In the genomic region with DNA sequence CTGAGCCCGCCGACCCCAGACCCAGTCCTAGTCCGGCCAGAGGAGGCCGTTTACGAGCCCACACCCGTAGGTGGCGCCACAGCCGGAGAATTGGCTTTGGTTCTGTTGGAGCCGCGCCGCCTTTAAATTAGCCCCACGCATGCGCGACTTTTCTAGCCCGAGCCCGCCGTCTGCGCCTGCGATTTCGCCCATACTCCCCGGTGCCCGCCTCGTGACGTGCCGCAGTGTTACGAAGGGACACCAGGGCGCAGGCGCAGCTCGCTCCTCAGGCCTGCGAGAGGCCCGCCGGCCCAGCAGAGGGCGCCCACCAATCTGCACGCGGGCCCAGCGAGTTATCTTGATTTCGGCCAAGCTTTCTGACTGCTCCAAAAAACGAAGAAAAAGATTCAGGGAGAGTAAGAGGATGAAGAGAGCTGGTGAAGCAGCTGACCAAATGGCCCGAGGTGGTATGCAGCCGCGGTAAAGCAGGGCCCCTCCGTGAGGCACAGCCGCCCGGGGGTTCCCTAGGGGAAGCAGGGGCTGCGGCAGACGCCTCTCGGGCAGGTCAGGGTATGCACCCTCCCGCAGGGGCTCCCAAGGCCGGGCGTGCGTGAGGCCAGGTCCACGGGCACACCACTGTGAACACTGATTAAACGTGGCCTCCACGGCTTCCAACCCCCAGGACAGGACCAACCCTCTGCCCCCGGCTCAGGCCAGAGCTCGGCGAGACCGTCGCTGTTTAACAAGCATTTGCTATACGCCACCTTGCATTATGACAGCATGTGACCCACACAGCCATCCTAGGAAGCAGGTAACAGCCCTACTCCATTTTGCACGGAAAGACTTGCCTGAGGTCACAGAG, we compare ENCODE assay signal across 8 cellular contexts. TPM values are rescaled to one million over a fixed set of nuclear protein-coding genes. Genes with fewer than 3 reads are reported as not detected.
DNase-seq lines count a peak whose midpoint lies in the region; ATAC-seq, FAIRE-seq and TF ChIP-seq lines count a peak whose summit lies in the region.

No MANE protein-coding gene starts in this region.

- ATAC-seq in A549 (peak; percentile 80 to 92), GM18861 (IDR thresholded peaks at IDR 0.05; ENCODE audit: unreplicated experiment) (peak; percentile 77), HG03097 (IDR thresholded peaks at IDR 0.05; ENCODE audit: low FRiP score, unreplicated experiment) (peak; percentile 77)

- CTCF ChIA-PET in A549 (lab: Yijun Ruan, JAX), result interaction anchor here (0.6 to 2.6 kb wide), 32 partner anchors 8 to 473 kb away, joined by 3 to 25 read pairs (median 3); partner anchors contain the start of gene RPN1

- H3K36me3 ChIP-seq in WERI-Rb-1 (peaks cover 42% of the 10 kb centered on the region), spleen (peaks cover 0 to 51% (median 36%) of the 10 kb centered on the region in 6 donors)

- H3K9me3 ChIP-seq in A549 (no peaks in the 10 kb centered on the region), WERI-Rb-1 (ENCODE audit: severe bottlenecking) (no peaks in the 10 kb centered on the region), spleen (no peaks in the 10 kb centered on the region)

- H3K4me1 ChIP-seq in A549 (peaks cover 15% of the 10 kb centered on the region), spleen (peaks cover 20 to 59% (median 42%) of the 10 kb centered on the region in 6 donors)

- H3K4me3 ChIP-seq in A549 (peak overlapping the region; percentile 57), WERI-Rb-1 (ENCODE audit: low read depth, low read length) (peak overlapping the region; percentile 74), cardiac fibroblast (replicated peaks in 1 of 2; ENCODE audit: low read depth in 2 of 2, low read length in 2 of 2) (peak overlapping the region; percentile 71 to 88), spleen (peak overlapping the region; percentile 51 to 88 (median 78))

- TF ChIP-seq CTCF in A549 (IDR thresholded peaks at IDR 0.05) (peak; percentile 72), WERI-Rb-1 (IDR thresholded peaks at IDR 0.05; ENCODE audit: low read depth, low read length) (peak; percentile 41), cardiac fibroblast (IDR thresholded peaks at IDR 0.05; ENCODE audit: low read depth, low read length) (peak; percentile 79), spleen (IDR thresholded peaks at IDR 0.05 in 8 of 11, conservative IDR thresholded peaks at IDR 0.05 in 3 of 11) (peak; percentile 97 to 100 (median 99))

- DNase-seq in A549 (ENCODE audit: low read depth in 1 of 2, low spot score in 1 of 2), result peak; percentile 90 to 94
- peak; percentile 98 for DNase-seq in NCI-H2171 (lab: John Stamatoyannopoulos, UW)
- DNase-seq in WERI-Rb-1, result peak; percentile 98
- peak; percentile 96 to 98 for DNase-seq in cardiac fibroblast (ENCODE audit: low read depth in 2 of 2)
- DNase-seq in inferior parietal cortex (ENCODE audit: extremely low spot score), result peak; percentile 97
- DNase-seq in spleen, result peak; percentile 100

- FAIRE-seq in A549 (lab: Jason Lieb, UNC), result no peak

- TF ChIP-seq POLR2A in A549 (IDR thresholded peaks at IDR 0.05; ENCODE audit: low read length), result no peak
- peak in 1 of 3 donors; percentile 56 for TF ChIP-seq POLR2A in spleen (IDR thresholded peaks at IDR 0.05)

- H3K27ac ChIP-seq in A549 (peak overlapping the region; percentile 77 to 93), WERI-Rb-1 (peak overlapping the region; percentile 87), spleen (peak overlapping the region; percentile 66 to 95 (median 91))

- no peak for TF ChIP-seq EP300 in A549 (IDR thresholded peaks at IDR 0.05)

- intact Hi-C loops in spleen (cut with DNase I; ENCODE audit: low total_unique reads), result loop anchor here (5.0 kb wide), 1 partner anchor 35 kb away; the partner anchor contains the start of gene RPN1

- H3K27me3 ChIP-seq in WERI-Rb-1 (ENCODE audit: insufficient read depth, low read depth, severe bottlenecking), result no peaks in the 10 kb centered on the region
- no peaks in the 10 kb centered on the region for H3K27me3 ChIP-seq in spleen (replicated peaks in 1 of 7)

- H3K4me2 ChIP-seq in A549, result peak overlapping the region; percentile 89

- peak; percentile 52 to 55 for TF ChIP-seq RAD21 in A549 (conservative IDR thresholded peaks at IDR 0.05 in 1 of 2, IDR thresholded peaks at IDR 0.05 in 1 of 2)

- 6% methylated on average over 27 of the region's 61 CpGs for WGBS in A549 (ENCODE audit: missing lambda C conversion rate)
- 1% methylated on average over 37 to 61 of the region's 61 CpGs for WGBS in spleen, 5 donors

- POLR2A ChIA-PET in A549 (lab: Yijun Ruan, JAX), result interaction anchor here (1.0 kb wide), 2 partner anchors 33 to 63 kb away, joined by 4 to 6 read pairs; partner anchors contain the start of gene RPN1

TF ChIP-seq in A549, 52 proteins besides CTCF, POLR2A, EP300 and RAD21:
- no peak for TF ChIP-seq ZC3H11A (IDR thresholded peaks at IDR 0.05)
- peak; percentile 46; the same call in 1 of the 2 replicates for TF ChIP-seq USF2 (IDR thresholded peaks at IDR 0.05)
- TF ChIP-seq, protein P1, sequence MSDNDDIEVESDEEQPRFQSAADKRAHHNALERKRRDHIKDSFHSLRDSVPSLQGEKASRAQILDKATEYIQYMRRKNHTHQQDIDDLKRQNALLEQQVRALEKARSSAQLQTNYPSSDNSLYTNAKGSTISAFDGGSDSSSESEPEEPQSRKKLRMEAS (IDR thresholded peaks at IDR 0.05), result peak; percentile 67
- TF ChIP-seq JUN (IDR thresholded peaks at IDR 0.05), result peak in 1 of 2 experiments; percentile 64; a peak in 2 of 5 replicates
- TF ChIP-seq SMC3 (IDR thresholded peaks at IDR 0.05), result peak; percentile 29; the same call in 1 of the 3 replicates
- TF ChIP-seq ESRRA (IDR thresholded peaks at IDR 0.05; ENCODE audit: borderline replicate concordance, low read length), result no peak
- peak; percentile 12; the same call in 1 of the 2 replicates for TF ChIP-seq KDM5A (IDR thresholded peaks at IDR 0.05)
- 0 out of 2 replicates have a peak, but pooled peaks have one; percentile 24 for TF ChIP-seq MYC (IDR thresholded peaks at IDR 0.05; ENCODE audit: borderline replicate concordance, low read length)

RNA-seq across cellular contexts. Expression of gene RPN1, which starts 32.8 kb away (rescaled TPM):
- polyA plus RNA-seq in A549 (2011; rRNA removed) (279 and 288 TPM in 2 replicates), A549 (2017; fragmentation: RNase III; extraction: RNeasy Plus Mini Kit Qiagen cat#74134 plus additional on column Dnase treatment) (138 to 145 TPM (median 140 TPM) in 3 replicates), spleen (10 to 100 TPM; 44.9 to 78.1 (median 75.4) TPM)
- polyA plus RNA-seq in A549 (2012; cell fraction: cytosol; rRNA removed), result 106 and 122 TPM in 2 replicates
- 124 and 139 TPM in 2 replicates for polyA plus RNA-seq in A549 (2012; cell fraction: nucleus; rRNA removed)
- polyA minus RNA-seq in A549 (2011; rRNA and poly(A)+ RNA removed), result 277 and 341 TPM in 2 replicates
- 100 to 1,000 TPM; 128 to 263 (median 190) TPM for total RNA-seq in spleen

Comparison
In these comparisons a context has a peak if more than half of its experiments do, and no peak if none do; other contexts are left out.
1. Peak in every context shown above with its lines: DNase-seq, ATAC-seq, H3K4me3 ChIP-seq and H3K27ac ChIP-seq.
2. CTCF ChIP-seq: peak in every context shown above with its lines; median percentile 99 in spleen; 79 in cardiac fibroblast; 72 in A549; 41 in WERI-Rb-1.